11 cellular contexts compared by ENCODE assay signal in genomic region chr9:104494808-104495207, GRCh38. TPM values are rescaled to one million over a fixed set of nuclear protein-coding genes. Genes with fewer than 3 reads are reported as not detected.
DNase-seq lines count a peak whose midpoint lies in the region; TF ChIP-seq lines count a peak whose summit lies in the region.
"Had no signal": no experiment of that assay in that cellular context is flagged by ENCODE, and none has a peak within 500 bp of the region (broad histone marks: within the 10 kb centered on the region; RNA-seq: fewer than 3 reads in every experiment).

No MANE protein-coding gene starts in this region.

- DNase-seq in NCI-H1436 (lab: John Stamatoyannopoulos, UW) (peak; percentile 7), NCI-H1436 treated with DMSO at 0.1 percent for 48 hours (lab: John Stamatoyannopoulos, UW) (no peak), NCI-H524 (lab: John Stamatoyannopoulos, UW) (peak; percentile 39 to 78), T47D (ENCODE audit: low read depth in 1 of 2, low spot score in 1 of 2) (peak; percentile 28 to 45), smooth muscle cell (lab: John Stamatoyannopoulos, UW; ENCODE audit: unreplicated experiment) (no peak), NCI-H187 (lab: John Stamatoyannopoulos, UW) (no peak), GM19238 (ENCODE audit: insufficient read length, low spot score) (no peak), lower leg skin (ENCODE audit: low spot score in 2 of 2) (no peak)
- DNase-seq: aorta, head of caudate nucleus, NCI-H146 had no signal

- 49% methylated on average over 3 of the region's 3 CpGs for WGBS in smooth muscle cell (ENCODE audit: low lambda C conversion rate)
- 38 to 46% methylated on average over 3 of the region's 3 CpGs for WGBS in lower leg skin, 2 donors

- H4K20me1 ChIP-seq in smooth muscle cell (ENCODE audit: low read depth): no peaks in the 10 kb centered on the region

- H2AFZ ChIP-seq in smooth muscle cell (ENCODE audit: low read depth): no peak overlapping the region

- H3K9ac ChIP-seq in smooth muscle cell (ENCODE audit: low read depth): no peak overlapping the region

- H3K27me3 ChIP-seq in smooth muscle cell (ENCODE audit: low read depth): no peaks in the 10 kb centered on the region

- TF ChIP-seq CTCF in smooth muscle cell (IDR thresholded peaks at IDR 0.05; ENCODE audit: borderline replicate concordance, insufficient read depth, poor library complexity, severe bottlenecking) (peak; percentile 18), lower leg skin (IDR thresholded peaks at IDR 0.05) (no peak)

- no peak overlapping the region for H3K4me3 ChIP-seq in smooth muscle cell
- H3K4me3 ChIP-seq in lower leg skin (ENCODE audit: low read depth, poor library complexity, severe bottlenecking): no peak overlapping the region

- in situ Hi-C loops in T47D (cut with HindIII; ENCODE audit: low pct_unique_long_range_greater_than_20kb, low sequenced_read_pairs): no loop called here

- intact Hi-C loops in lower leg skin (cut with DNase I; ENCODE audit: low total_unique reads): loop anchor here (5.0 kb wide), 1 partner anchor 967 kb away; no protein-coding TSS in a partner anchor

- no peaks in the 10 kb centered on the region for H3K9me3 ChIP-seq in smooth muscle cell (replicated peaks; ENCODE audit: low read depth)

- H3K27ac ChIP-seq in smooth muscle cell (ENCODE audit: low read depth): no peak overlapping the region

- no peaks in the 10 kb centered on the region for H3K36me3 ChIP-seq in smooth muscle cell (ENCODE audit: low read depth)

- H3F3A ChIP-seq in smooth muscle cell (ENCODE audit: low read depth): no peaks in the 10 kb centered on the region

- no peak for TF ChIP-seq POLR2A in lower leg skin (IDR thresholded peaks at IDR 0.05)

- no peaks in the 10 kb centered on the region for H3K4me1 ChIP-seq in smooth muscle cell (ENCODE audit: low read depth)

- no peaks in the 10 kb centered on the region for H3K79me2 ChIP-seq in smooth muscle cell (ENCODE audit: low read depth)

- H3K4me2 ChIP-seq in smooth muscle cell: no peak overlapping the region

RNA-seq across cellular contexts. Expression of gene OR13F1, which starts 9.3 kb away (rescaled TPM):
- total RNA-seq in smooth muscle cell (not detected in 2 replicates), lower leg skin (not detected)
- not detected in 2 replicates for polyA plus RNA-seq in smooth muscle cell
- total RNA-seq: aorta had no signal
- polyA plus RNA-seq: aorta had no signal

RNA-seq across cellular contexts. Expression of gene OR13C4, which starts 32.2 kb away (rescaled TPM):
- total RNA-seq in smooth muscle cell: not detected in 2 replicates
- not detected in 2 replicates for polyA plus RNA-seq in smooth muscle cell
- not detected for total RNA-seq in lower leg skin
- total RNA-seq: aorta had no signal
- polyA plus RNA-seq: aorta had no signal

RNA-seq across cellular contexts. Expression of gene OR13C3, which starts 41.8 kb away (rescaled TPM):
- total RNA-seq in smooth muscle cell: not detected in 2 replicates
- polyA plus RNA-seq in smooth muscle cell: not detected in 2 replicates
- not detected for total RNA-seq in lower leg skin
- total RNA-seq: aorta had no signal
- polyA plus RNA-seq: aorta had no signal

Comparison
In these comparisons a context has a peak if more than half of its experiments do, and no peak if none do; other contexts are left out.
1. DNase-seq: peak in NCI-H1436 (single experiment), NCI-H524 (2 of 2) and T47D (2 of 2); none in NCI-H1436 treated with DMSO at 0.1 percent for 48 hours (single experiment), smooth muscle cell (single experiment), NCI-H187 (0 of 2), GM19238 (single experiment) and lower leg skin (0 of 2).